Comparison of ENCODE assay signal across 15 cellular contexts in genomic region chr4:169849456-169849855, GRCh38.
DNase-seq lines count a peak whose midpoint lies in the region; ATAC-seq, FAIRE-seq and TF ChIP-seq lines count a peak whose summit lies in the region.
"Had no signal": no experiment of that assay in that cellular context is flagged by ENCODE, and none has a peak within 500 bp of the region (broad histone marks: within the 10 kb centered on the region; RNA-seq: fewer than 3 reads in every experiment).

No MANE protein-coding gene starts in this region.

- no peaks in the 10 kb centered on the region for H3K27me3 ChIP-seq in bronchial epithelial cell (ENCODE audit: control insufficient read depth, insufficient read depth, low read length)
- no peaks in the 10 kb centered on the region for H3K27me3 ChIP-seq in foreskin keratinocyte
- H3K27me3 ChIP-seq: BLaER1 treated with 17β-estradiol and CSF1 and Interleukin-3, amounts not matched to agents 10 nM and 100 nM had no signal

- ATAC-seq in foreskin keratinocyte: no peak

- H3K36me3 ChIP-seq in bronchial epithelial cell (ENCODE audit: control insufficient read depth, insufficient read depth, low read length): no peaks in the 10 kb centered on the region
- H3K36me3 ChIP-seq: BLaER1 treated with 17β-estradiol and CSF1 and Interleukin-3, amounts not matched to agents 10 nM and 100 nM; HAP-1 had no signal

- DNase-seq in bronchial epithelial cell (ENCODE audit: low read depth) (peak; percentile 48), foreskin keratinocyte (peak; percentile 13 to 45), nephron progenitor cell (no peak), ureter (ENCODE audit: low spot score) (peak; percentile 70), NCI-H1092 (lab: John Stamatoyannopoulos, UW) (no peak), NOMO-1 treated with dmso at 0.1 percent for 144 hours (lab: John Stamatoyannopoulos, UW; ENCODE audit: unreplicated experiment) (no peak), kidney tubule cell (ENCODE audit: low spot score) (no peak)
- DNase-seq: ACHN; Calu3; CD4-positive, CD25-positive, alpha-beta regulatory T cell; DMS 273 treated with DMSO at 0.1 percent for 48 hours had no signal

- no peaks in the 10 kb centered on the region for H3K27me3 Mint-ChIP-seq in nephron progenitor cell (ENCODE audit: low read depth, poor library complexity)
- H3K27me3 Mint-ChIP-seq: CD4-positive, CD25-positive, alpha-beta regulatory T cell had no signal

- no peak for FAIRE-seq in bronchial epithelial cell (lab: Jason Lieb, UNC)
- FAIRE-seq: H1, HTR-8/SVneo had no signal

- TF ChIP-seq CTCF in bronchial epithelial cell (IDR thresholded peaks at IDR 0.05; ENCODE audit: insufficient read depth, low read length, severe bottlenecking) (no peak), foreskin keratinocyte (conservative IDR thresholded peaks at IDR 0.05) (no peak), nephron progenitor cell (IDR thresholded peaks at IDR 0.05) (no peak)

- H3K27ac ChIP-seq in foreskin keratinocyte: no peak overlapping the region
- H3K27ac ChIP-seq: BLaER1 treated with 17β-estradiol and CSF1 and Interleukin-3, amounts not matched to agents 10 nM and 100 nM had no signal

- H3K4me3 Mint-ChIP-seq in nephron progenitor cell: no peak overlapping the region
- H3K4me3 Mint-ChIP-seq: CD4-positive, CD25-positive, alpha-beta regulatory T cell had no signal

- no peaks in the 10 kb centered on the region for H3K9me3 Mint-ChIP-seq in nephron progenitor cell
- H3K9me3 Mint-ChIP-seq: CD4-positive, CD25-positive, alpha-beta regulatory T cell had no signal

- peak overlapping the region; percentile 31 for H3K27ac Mint-ChIP-seq in nephron progenitor cell
- H3K27ac Mint-ChIP-seq: CD4-positive, CD25-positive, alpha-beta regulatory T cell had no signal

- no peak overlapping the region for H3K4me3 ChIP-seq in bronchial epithelial cell (ENCODE audit: low read depth, low read length)
- H3K4me3 ChIP-seq: BLaER1 treated with 17β-estradiol and CSF1 and Interleukin-3, amounts not matched to agents 10 nM and 100 nM; HAP-1 had no signal

- H3K4me1 Mint-ChIP-seq in nephron progenitor cell: peaks cover 20% of the 10 kb centered on the region
- H3K4me1 Mint-ChIP-seq: CD4-positive, CD25-positive, alpha-beta regulatory T cell had no signal

- H3K36me3 Mint-ChIP-seq in nephron progenitor cell (ENCODE audit: low read depth): no peaks in the 10 kb centered on the region
- H3K36me3 Mint-ChIP-seq: CD4-positive, CD25-positive, alpha-beta regulatory T cell had no signal

- no peaks in the 10 kb centered on the region for H3K4me1 ChIP-seq in foreskin keratinocyte
- H3K4me1 ChIP-seq: BLaER1 treated with 17β-estradiol and CSF1 and Interleukin-3, amounts not matched to agents 10 nM and 100 nM; HAP-1 had no signal

Comparison
In these comparisons a context has a peak if more than half of its experiments do, and no peak if none do; other contexts are left out.
1. DNase-seq: peak in bronchial epithelial cell (single experiment), foreskin keratinocyte (2 of 2) and ureter (single experiment); none in nephron progenitor cell (single experiment), NCI-H1092 (single experiment), NOMO-1 treated with dmso at 0.1 percent for 144 hours (single experiment) and kidney tubule cell (single experiment).